In genomic region chr12:98635657-98636323, GRCh38 we compare ENCODE assay signal across 8 cellular contexts. TPM values are rescaled to one million over a fixed set of nuclear protein-coding genes. Genes with fewer than 3 reads are reported as not detected.
DNase-seq lines count a peak whose midpoint lies in the region; ATAC-seq and TF ChIP-seq lines count a peak whose summit lies in the region.

No MANE protein-coding gene starts in this region.

- H3K4me3 Mint-ChIP-seq in T-cell: no peak overlapping the region

- no peak overlapping the region for H3K27ac ChIP-seq in AG04450 (ENCODE audit: low read depth, low read length)
- H3K27ac ChIP-seq in RWPE2 (ENCODE audit: poor library complexity, severe bottlenecking): peak overlapping the region; percentile 82
- H3K27ac ChIP-seq in SJCRH30: no peak overlapping the region
- no peak overlapping the region for H3K27ac ChIP-seq in heart left ventricle

- DNase-seq in AG04450 (ENCODE audit: low read depth, low spot score): peak; percentile 47
- DNase-seq in RWPE2 (ENCODE audit: low spot score): no peak
- peak; percentile 98 for DNase-seq in renal cortical epithelial cell (ENCODE audit: low read depth)
- DNase-seq in SJCRH30: no peak
- no peak for DNase-seq in heart left ventricle
- no peak for DNase-seq in T-cell

- peaks cover 13% of the 10 kb centered on the region for H3K36me3 Mint-ChIP-seq in T-cell

- H3K27me3 ChIP-seq in AG04450 (ENCODE audit: control insufficient read depth, insufficient read depth, low read length) (no peaks in the 10 kb centered on the region), RWPE2 (ENCODE audit: insufficient read depth, poor library complexity, severe bottlenecking) (no peaks in the 10 kb centered on the region), SJCRH30 (no peaks in the 10 kb centered on the region), heart left ventricle (no peaks in the 10 kb centered on the region)

- peaks cover 40% of the 10 kb centered on the region for H3K36me3 ChIP-seq in RWPE2 (ENCODE audit: low read depth)
- peaks cover 19% of the 10 kb centered on the region for H3K36me3 ChIP-seq in SJCRH30
- peaks cover 0 to 12% (median 0%) of the 10 kb centered on the region in 9 donors for H3K36me3 ChIP-seq in heart left ventricle

- CTCF ChIA-PET in AG04450 (lab: Charles Lee): interaction anchor here (0.9 to 2.0 kb wide), 4 partner anchors 21 to 144 kb away, joined by 3 to 10 read pairs (median 3); no protein-coding TSS in a partner anchor
- CTCF ChIA-PET in T-cell (lab: Charles Lee): interaction anchor here (0.6 to 0.7 kb wide), 2 partner anchors 64 to 1659 kb away, joined by 3 read pairs; no protein-coding TSS in a partner anchor

- ATAC-seq in GM19372 (IDR thresholded peaks at IDR 0.05; ENCODE audit: low read depth, unreplicated experiment) (peak; percentile 75), HG03354 (IDR thresholded peaks at IDR 0.05; ENCODE audit: poor library complexity, severe bottlenecking, unreplicated experiment) (peak; percentile 84), RWPE2 (ENCODE audit: low read depth) (peak; percentile 98), heart left ventricle (no peak), T-cell (replicated peaks in 1 of 4) (no peak)

- H3K4me3 ChIP-seq in AG04450 (ENCODE audit: low read depth, low read length) (no peak overlapping the region), RWPE2 (ENCODE audit: severe bottlenecking) (no peak overlapping the region), SJCRH30 (no peak overlapping the region), heart left ventricle (no peak overlapping the region)

- WGBS in heart left ventricle, 4 donors: 79 to 84% (median 81%) methylated on average over 4 of the region's 4 CpGs

- H3K9me3 ChIP-seq in AG04450 (ENCODE audit: control insufficient read depth, insufficient read depth, low read length): no peaks in the 10 kb centered on the region
- no peaks in the 10 kb centered on the region for H3K9me3 ChIP-seq in RWPE2 (ENCODE audit: severe bottlenecking)
- no peaks in the 10 kb centered on the region for H3K9me3 ChIP-seq in SJCRH30 (replicated peaks)
- H3K9me3 ChIP-seq in heart left ventricle: no peaks in the 10 kb centered on the region

- POLR2A ChIA-PET in AG04450 (lab: Yijun Ruan, JAX): interaction anchor here (0.5 to 0.6 kb wide), 3 partner anchors 15 to 60 kb away, joined by 3 read pairs; partner anchors contain the start of gene SLC25A3
- POLR2A ChIA-PET in T-cell (lab: Charles Lee): interaction anchor here (0.7 kb wide), 2 partner anchors 42 to 81 kb away, joined by 3 read pairs; partner anchors contain the start of gene SLC25A3 (in 1 of the 2)

- no peak for TF ChIP-seq POLR2A in heart left ventricle (IDR thresholded peaks at IDR 0.05)

- intact Hi-C loops in heart left ventricle (cut with DNase I): no loop called here

- TF ChIP-seq CTCF in AG04450 (IDR thresholded peaks at IDR 0.05; ENCODE audit: low read depth, low read length) (no peak), RWPE2 (IDR thresholded peaks at IDR 0.05; ENCODE audit: poor library complexity, severe bottlenecking) (no peak), heart left ventricle (IDR thresholded peaks at IDR 0.05) (no peak)

- no peak overlapping the region for H3K27ac Mint-ChIP-seq in T-cell

- H3K27me3 Mint-ChIP-seq in T-cell: no peaks in the 10 kb centered on the region

- peaks cover 3 to 7% (median 4%) of the 10 kb centered on the region in 3 donors for H3K4me1 Mint-ChIP-seq in T-cell

- H3K9me3 Mint-ChIP-seq in T-cell: no peaks in the 10 kb centered on the region

- peaks cover 25% of the 10 kb centered on the region for H3K4me1 ChIP-seq in RWPE2 (ENCODE audit: insufficient read depth, poor library complexity, severe bottlenecking)
- H3K4me1 ChIP-seq in SJCRH30: peaks cover 6% of the 10 kb centered on the region; the same call in 1 of the 2 replicates
- peaks cover 0 to 15% (median 0%) of the 10 kb centered on the region in 12 donors for H3K4me1 ChIP-seq in heart left ventricle

RNA-seq across cellular contexts. Expression of gene IKBIP, which starts 8.8 kb away (rescaled TPM):
- polyA plus RNA-seq in AG04450 (2011; rRNA removed): 51.8 and 81.5 TPM in 2 replicates
- 5.7 and 14.0 TPM in 2 replicates for polyA minus RNA-seq in AG04450 (2011; rRNA and poly(A)+ RNA removed)
- total RNA-seq in renal cortical epithelial cell: 71.4 and 95.3 TPM in 2 replicates
- 50.6 and 60.5 TPM in 2 replicates for total RNA-seq in SJCRH30 (2014; rRNA removed; shearing (Covaris generic))
- 10 to 100 TPM in 1 of 9 donors, 1 to 10 TPM in 8; 3.6 to 16.5 (median 4.8) TPM for total RNA-seq in heart left ventricle
- polyA plus RNA-seq in heart left ventricle: 10 to 100 TPM in 1 of 2 donors, 1 to 10 TPM in 1; 6.1 to 11.4 TPM
- total RNA-seq in T-cell: 1 to 10 TPM; 2.2 to 8.7 (median 7.3) TPM

RNA-seq across cellular contexts. Expression of gene APAF1, which starts 9.3 kb away (rescaled TPM):
- 16.1 and 21.0 TPM in 2 replicates for polyA plus RNA-seq in AG04450 (2011; rRNA removed)
- 13.7 and 32.9 TPM in 2 replicates for polyA minus RNA-seq in AG04450 (2011; rRNA and poly(A)+ RNA removed)
- 30.7 and 34.8 TPM in 2 replicates for total RNA-seq in renal cortical epithelial cell
- total RNA-seq in SJCRH30 (2014; rRNA removed; shearing (Covaris generic)): 41.2 and 47.4 TPM in 2 replicates
- 10 to 100 TPM in 1 of 9 donors, 1 to 10 TPM in 8; 2.9 to 11.6 (median 3.8) TPM for total RNA-seq in heart left ventricle
- polyA plus RNA-seq in heart left ventricle: 1 to 10 TPM; 2.5 to 3.7 TPM
- 10 to 100 TPM; 20.7 to 27.6 (median 23.5) TPM for total RNA-seq in T-cell

RNA-seq across cellular contexts. Expression of gene SLC25A3, which starts 42.3 kb away (rescaled TPM):
- polyA plus RNA-seq in AG04450 (2011; rRNA removed) (974 and 1,138 TPM in 2 replicates), heart left ventricle (1,000 to 10,000 TPM; 1,296 to 1,376 TPM)
- polyA minus RNA-seq in AG04450 (2011; rRNA and poly(A)+ RNA removed): 489 and 622 TPM in 2 replicates
- total RNA-seq in renal cortical epithelial cell (746 and 790 TPM in 2 replicates), heart left ventricle (1,000 to 10,000 TPM in 8 of 9 donors, 100 to 1,000 TPM in 1; 852 to 2,779 (median 1,586) TPM), T-cell (100 to 1,000 TPM; 256 to 438 (median 269) TPM)
- total RNA-seq in SJCRH30 (2014; rRNA removed; shearing (Covaris generic)): 667 and 695 TPM in 2 replicates

Comparison
In these comparisons a context has a peak if more than half of its experiments do, and no peak if none do; other contexts are left out.
1. DNase-seq: peak in AG04450 (single experiment) and renal cortical epithelial cell (single experiment); none in RWPE2 (single experiment), SJCRH30 (0 of 2), heart left ventricle (0 of 5) and T-cell (0 of 34).
2. ATAC-seq: peak in GM19372 (single experiment), HG03354 (single experiment) and RWPE2 (single experiment); none in heart left ventricle (0 of 4) and T-cell (0 of 4).